ENCODE assay signal across 8 cellular contexts in the genomic region with DNA sequence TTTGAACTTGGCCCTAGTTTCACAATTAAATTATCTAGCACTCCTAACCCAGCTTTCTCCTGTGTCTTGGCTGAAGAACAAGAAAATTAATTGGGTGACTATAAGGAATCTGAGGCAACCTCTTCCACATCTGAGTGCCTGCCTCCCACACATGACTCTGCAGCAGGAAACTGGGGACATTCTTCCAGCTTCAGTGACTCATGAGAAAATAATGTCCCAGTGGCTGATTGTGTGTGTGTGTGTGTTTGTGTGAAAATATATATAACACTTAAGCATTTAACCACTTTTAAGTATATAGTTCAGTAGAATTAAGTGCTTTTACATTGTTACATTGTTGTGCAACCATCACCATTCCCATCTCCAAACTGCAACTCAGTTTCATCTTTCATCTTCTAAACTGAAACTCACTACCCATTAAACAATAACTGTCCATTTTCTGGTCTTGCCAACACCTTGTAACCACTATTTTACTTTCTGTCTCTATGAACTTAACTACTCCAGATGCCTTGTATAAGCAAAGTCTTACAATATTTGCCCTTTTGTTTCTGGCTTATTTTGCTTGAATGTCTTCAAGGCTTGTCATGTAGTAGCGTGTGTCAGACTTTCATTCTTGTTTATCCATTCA. TPM values are rescaled to one million over a fixed set of nuclear protein-coding genes. Genes with fewer than 3 reads are reported as not detected.
A peak's percentile ranks its signal among the peaks of the same experiment; 100 is the strongest.
DNase-seq lines count a peak whose midpoint lies in the region; ATAC-seq, FAIRE-seq and TF ChIP-seq lines count a peak whose summit lies in the region.

No MANE protein-coding gene starts in this region.

- H2AK9ac ChIP-seq in IMR-90 (replicated peaks; ENCODE audit: low read depth, low read length, poor library complexity) = no peak overlapping the region

- H3K23ac ChIP-seq in IMR-90 (ENCODE audit: low read depth, low read length) = no peak overlapping the region; the same call in 1 of the 2 replicates

- intact Hi-C loops in IMR-90 (cut with micrococcal nuclease) = no loop called here

- in situ Hi-C loops in IMR-90 (cut with MboI; ENCODE audit: low sequenced_read_pairs) = no loop called here

- no peak overlapping the region for H3K4me3 ChIP-seq in AG04450 (ENCODE audit: low read depth, low read length)
- H3K4me3 ChIP-seq in IMR-90 (ENCODE audit: insufficient read depth, low read depth, low read length) = no peak overlapping the region
- no peak overlapping the region for H3K4me3 ChIP-seq in bronchial epithelial cell (ENCODE audit: low read depth, low read length)
- H3K4me3 ChIP-seq in mesodermal cell (ENCODE audit: extremely low read depth, insufficient read depth, low read length, poor library complexity, severe bottlenecking) = no peak overlapping the region

- ATAC-seq in IMR-90 (ENCODE audit: low read depth) (peak; percentile 89), GM21529 (IDR thresholded peaks at IDR 0.05; ENCODE audit: unreplicated experiment) (no peak)

- H3K4me1 ChIP-seq in IMR-90 (ENCODE audit: control insufficient read depth, insufficient read depth, low read length) (peaks cover 13% of the 10 kb centered on the region), mesodermal cell (ENCODE audit: control insufficient read depth, insufficient read depth, low read length, poor library complexity, severe bottlenecking) (peaks cover 20% of the 10 kb centered on the region)

- peak overlapping the region; percentile 95 for H2BK5ac ChIP-seq in IMR-90 (ENCODE audit: low read depth, low read length, poor library complexity, severe bottlenecking)

- no peak overlapping the region; the same call in 1 of the 2 replicates for H4K5ac ChIP-seq in IMR-90 (ENCODE audit: low read depth, low read length)

- H3K27me3 ChIP-seq in AG04450 (ENCODE audit: control insufficient read depth, insufficient read depth, low read length) = no peaks in the 10 kb centered on the region
- H3K27me3 ChIP-seq in IMR-90 (ENCODE audit: control insufficient read depth, insufficient read depth, low read length) = no peaks in the 10 kb centered on the region
- no peaks in the 10 kb centered on the region for H3K27me3 ChIP-seq in bronchial epithelial cell (ENCODE audit: control insufficient read depth, insufficient read depth, low read length)

- POLR2A ChIA-PET in AG04450 (lab: Yijun Ruan, JAX) = interaction anchor here (0.5 to 1.5 kb wide), 5 partner anchors 9 to 778 kb away, joined by 3 to 8 read pairs (median 6); a partner anchor contains a TSS
- POLR2A ChIA-PET in IMR-90 (lab: Charles Lee; ENCODE audit: unreplicated experiment) = no interaction called here

- H4K20me1 ChIP-seq in IMR-90 (ENCODE audit: insufficient read depth, low read length) = peaks cover 6% of the 10 kb centered on the region; the same call in 1 of the 2 replicates

- BruUV-seq in IMR-90 (replicated peaks; lab: Mats Ljungman, UMichigan) = no TSS peak

- H2BK120ac ChIP-seq in IMR-90 (ENCODE audit: low read depth, low read length) = peak overlapping the region; percentile 21

- peak overlapping the region; percentile 43; the same call in 1 of the 2 replicates for H4K91ac ChIP-seq in IMR-90 (ENCODE audit: insufficient read depth, low read depth, low read length)

- peak overlapping the region; percentile 5 for H3K56ac ChIP-seq in IMR-90 (ENCODE audit: extremely low read depth, insufficient read depth, low read length)

- H3K4me2 ChIP-seq in IMR-90 (ENCODE audit: low read depth, low read length) = peak overlapping the region; percentile 47

- H2BK20ac ChIP-seq in IMR-90 (ENCODE audit: low read depth, low read length) = peak overlapping the region; percentile 35; the same call in 1 of the 2 replicates

- H3K27ac ChIP-seq in AG04450 (ENCODE audit: low read depth, low read length) (no peak overlapping the region), IMR-90 (ENCODE audit: insufficient read depth, low read length) (no peak overlapping the region; the same call in none of the 2 replicates), mesodermal cell (ENCODE audit: low read depth, low read length, severe bottlenecking) (peak overlapping the region; percentile 51)

- H2BK15ac ChIP-seq in IMR-90 (ENCODE audit: low read depth, low read length) = peak overlapping the region; percentile 69; the same call in 1 of the 3 replicates

- peak; percentile 59 for DNase-seq in AG04450 (ENCODE audit: low read depth, low spot score)
- DNase-seq in IMR-90 = peak; percentile 92
- DNase-seq in bronchial epithelial cell (ENCODE audit: low read depth) = peak; percentile 78
- DNase-seq in cerebellar cortex (ENCODE audit: low spot score) = no peak
- no peak for DNase-seq in NCI-H748 treated with DMSO at 0.1 percent for 48 hours (lab: John Stamatoyannopoulos, UW)
- no peak for DNase-seq in cerebellum (ENCODE audit: low spot score)

- peak overlapping the region; percentile 76; the same call in 1 of the 2 replicates for H3K18ac ChIP-seq in IMR-90 (ENCODE audit: low read depth, low read length)

- peaks cover 14% of the 10 kb centered on the region; the same call in 1 of the 2 replicates for H3K9me1 ChIP-seq in IMR-90 (ENCODE audit: insufficient read depth, low read length)

- TF ChIP-seq RAD21 in IMR-90 (IDR thresholded peaks at IDR 0.05; ENCODE audit: low read length) = no peak

- CTCF ChIA-PET in AG04450 (lab: Charles Lee) = interaction anchor here (0.9 to 4.0 kb wide), 5 partner anchors 8 to 46 kb away, joined by 3 to 26 read pairs (median 4); a partner anchor contains a TSS
- CTCF ChIA-PET in IMR-90 (lab: Yijun Ruan, JAX) = interaction anchor here (1.1 kb wide), 1 partner anchor 21 kb away, joined by 6 read pairs; no protein-coding TSS in a partner anchor

- H3K4ac ChIP-seq in IMR-90 (ENCODE audit: low read depth, low read length) = peak overlapping the region; percentile 39; the same call in 1 of the 2 replicates

- no peak overlapping the region for H2AFZ ChIP-seq in IMR-90 (replicated peaks; ENCODE audit: low read length, poor library complexity)

- peak overlapping the region in 1 of 2 experiments; percentile 16; a peak in 2 of 4 replicates for H4K8ac ChIP-seq in IMR-90 (ENCODE audit: low read depth in 2 of 2, low read length in 2 of 2)

- dilution Hi-C loops in IMR-90 (cut with HindIII; ENCODE audit: low sequenced_read_pairs, unreplicated experiment) = no loop called here

- no CpG with 5 or more reads among the region's 1 CpG for WGBS in IMR-90 (ENCODE audit: extremely low coverage in 2 of 2, insufficient read length in 1 of 2), 2 experiments
- 100% methylated on average over 1 of the region's 1 CpG; no CpG with 5 or more reads in 1 of the 2 experiments for WGBS in mesodermal cell (ENCODE audit: insufficient coverage in 2 of 2), 2 experiments

- H3K36me3 ChIP-seq in IMR-90 (ENCODE audit: control insufficient read depth, insufficient read depth, low read length) = peaks cover 49% of the 10 kb centered on the region
- H3K36me3 ChIP-seq in bronchial epithelial cell (ENCODE audit: control insufficient read depth, insufficient read depth, low read length) = peaks cover 26% of the 10 kb centered on the region
- H3K36me3 ChIP-seq in mesodermal cell (ENCODE audit: control insufficient read depth, insufficient read depth, low read length) = no peaks in the 10 kb centered on the region

- peaks cover 28 to 39% of the 10 kb centered on the region in 2 experiments for H3K79me1 ChIP-seq in IMR-90 (ENCODE audit: low read depth in 1 of 2, low read length in 2 of 2)

- H2AK5ac ChIP-seq in IMR-90 (ENCODE audit: low read depth, low read length) = no peak overlapping the region

- FAIRE-seq in bronchial epithelial cell (lab: Jason Lieb, UNC) = no peak

- no peak for TF ChIP-seq POLR2A in IMR-90 (IDR thresholded peaks at IDR 0.05; ENCODE audit: low read depth, low read length)

- H3K9me3 ChIP-seq in AG04450 (ENCODE audit: control insufficient read depth, insufficient read depth, low read length) (no peaks in the 10 kb centered on the region), IMR-90 (ENCODE audit: control insufficient read depth, insufficient read depth, low read length) (no peaks in the 10 kb centered on the region), mesodermal cell (ENCODE audit: control insufficient read depth, low read length) (no peaks in the 10 kb centered on the region)

- TF ChIP-seq CTCF in AG04450 (IDR thresholded peaks at IDR 0.05; ENCODE audit: low read depth, low read length) (no peak), IMR-90 (conservative IDR thresholded peaks at IDR 0.05; ENCODE audit: low read depth, low read length) (no peak), bronchial epithelial cell (IDR thresholded peaks at IDR 0.05; ENCODE audit: insufficient read depth, low read length, severe bottlenecking) (no peak)

- H3K9ac ChIP-seq in IMR-90 (ENCODE audit: low read depth, low read length) = no peak overlapping the region

- peak overlapping the region; percentile 23; the same call in 1 of the 2 replicates for H3K14ac ChIP-seq in IMR-90 (replicated peaks; ENCODE audit: low read depth, low read length)

TF ChIP-seq in IMR-90, 13 proteins besides CTCF, POLR2A, EP300 and RAD21 (continues in another document):
- TF ChIP-seq CHD1 (IDR thresholded peaks at IDR 0.05; ENCODE audit: low read depth, low read length) (no peak), NFE2L2 (IDR thresholded peaks at IDR 0.05; ENCODE audit: low read depth, low read length) (peak; percentile 65; the same call in 1 of the 2 replicates), SMC3 (IDR thresholded peaks at IDR 0.05; ENCODE audit: low read depth, low read length) (no peak)

RNA-seq across cellular contexts. Expression of a gene that starts 8.7 kb away (rescaled TPM):
- polyA plus RNA-seq in AG04450 (2011; rRNA removed) (8.2 and 9.1 TPM in 2 replicates), IMR-90 (2012; rRNA removed) (3.3 and 4.1 TPM in 2 replicates)
- 10.2 and 11.4 TPM in 2 replicates for polyA minus RNA-seq in AG04450 (2011; rRNA and poly(A)+ RNA removed)
- total RNA-seq in IMR-90 (2012; rRNA removed) (6.3 and 6.7 TPM in 2 replicates), bronchial epithelial cell (2.9 and 4.2 TPM in 2 replicates), cerebellum (0.73 TPM)
- polyA plus RNA-seq in IMR-90 (2012; cell fraction: cytosol; rRNA removed) = 0.90 and 1.1 TPM in 2 replicates
- 2.4 and 14.2 TPM in 2 replicates for polyA plus RNA-seq in IMR-90 (2012; cell fraction: nucleus; rRNA removed; ENCODE audit: low replicate concordance)
- polyA plus RNA-seq in mesodermal cell (2013, experiment 1 of 2) = 1.5 TPM
- 1.4 TPM for polyA plus RNA-seq in mesodermal cell (2013, experiment 2 of 2)

RNA-seq across cellular contexts. Expression of a gene that starts 40.8 kb away (rescaled TPM):
- polyA plus RNA-seq in AG04450 (2011; rRNA removed) (not detected in 2 replicates), IMR-90 (2012; rRNA removed) (not detected in 2 replicates)
- polyA minus RNA-seq in AG04450 (2011; rRNA and poly(A)+ RNA removed) = not detected in 2 replicates
- total RNA-seq in IMR-90 (2012; rRNA removed) (not detected in 2 replicates), bronchial epithelial cell (not detected in 2 replicates), cerebellum (not detected)
- not detected in 2 replicates for polyA plus RNA-seq in IMR-90 (2012; cell fraction: cytosol; rRNA removed)
- polyA plus RNA-seq in IMR-90 (2012; cell fraction: nucleus; rRNA removed; ENCODE audit: low replicate concordance) = not detected in 2 replicates
- polyA plus RNA-seq in mesodermal cell (2013, experiment 1 of 2) = not detected
- not detected for polyA plus RNA-seq in mesodermal cell (2013, experiment 2 of 2)

Comparison
In these comparisons a context has a peak if more than half of its experiments do, and no peak if none do; other contexts are left out.
1. DNase-seq: peak in AG04450 (single experiment), IMR-90 (single experiment) and bronchial epithelial cell (single experiment); none in cerebellar cortex (single experiment), NCI-H748 treated with DMSO at 0.1 percent for 48 hours (single experiment) and cerebellum (single experiment).